ENCODE assay signal across 10 cellular contexts in the genomic region with DNA sequence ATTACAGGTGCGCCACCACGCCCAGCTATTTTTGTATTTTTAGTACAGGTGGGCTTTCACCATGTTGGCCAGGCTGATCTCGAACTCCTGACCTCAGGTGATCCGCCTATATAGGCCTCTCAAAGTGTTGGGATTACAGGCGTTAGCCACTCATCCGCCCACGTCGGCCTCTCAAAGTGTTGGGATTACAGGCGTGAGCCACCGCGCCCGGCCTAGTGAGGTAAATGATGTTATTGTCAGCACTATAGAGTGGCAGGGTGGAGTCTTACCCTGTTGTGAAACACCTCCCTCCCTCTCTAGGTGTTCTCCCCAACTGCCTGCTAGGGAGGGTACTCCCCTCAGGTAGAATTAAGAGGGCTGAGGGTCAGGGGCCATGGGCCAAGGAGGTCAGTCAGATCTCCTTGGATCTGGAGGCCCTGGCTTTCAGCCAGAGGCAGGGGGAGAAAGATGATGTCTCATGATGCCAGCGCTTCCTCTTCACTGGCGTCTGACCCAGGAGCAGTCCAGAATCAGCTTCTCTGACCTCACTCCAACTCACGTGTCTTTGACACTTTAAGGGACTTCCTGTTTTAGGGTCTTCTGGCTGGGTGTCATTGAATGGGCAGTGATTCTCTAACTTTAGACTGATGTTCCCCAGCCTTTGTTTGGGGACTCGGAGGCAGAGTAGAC. TPM values are rescaled to one million over a fixed set of nuclear protein-coding genes. Genes with fewer than 3 reads are reported as not detected.
A peak's percentile ranks its signal among the peaks of the same experiment; 100 is the strongest.
DNase-seq lines count a peak whose midpoint lies in the region; ATAC-seq, FAIRE-seq and TF ChIP-seq lines count a peak whose summit lies in the region.
"Had no signal": no experiment of that assay in that cellular context is flagged by ENCODE, and none has a peak within 500 bp of the region (broad histone marks: within the 10 kb centered on the region; RNA-seq: fewer than 3 reads in every experiment).

No MANE protein-coding gene starts in this region.

- H3K4me3 ChIP-seq in foreskin fibroblast (ENCODE audit: low read depth in 1 of 2, low read length in 2 of 2): peak overlapping the region in 1 of 2 donors; percentile 78
- H3K4me3 ChIP-seq: body of pancreas had no signal

- intact Hi-C loops in left cardiac atrium (cut with DNase I): no loop called here

- peaks cover 9% of the 10 kb centered on the region; the same call in 1 of the 2 replicates for H3K36me3 Mint-ChIP-seq in HFFc6 (ENCODE audit: low read depth)
- peaks cover 3% of the 10 kb centered on the region for H3K36me3 Mint-ChIP-seq in T-cell
- peaks cover 15 to 28% of the 10 kb centered on the region in 2 donors for H3K36me3 Mint-ChIP-seq in stimulated activated naive B cell treated with anti-CD40 and anti-IgM and Interleukin-4, amounts not matched to agents 10 μg/mL and 1 μg/mL and 100 μg/mL, for 72 hours

- H3K27ac Mint-ChIP-seq in HFFc6: peak overlapping the region; percentile 91; the same call in 1 of the 2 replicates
- no peak overlapping the region for H3K27ac Mint-ChIP-seq in T-cell
- peak overlapping the region; percentile 99 for H3K27ac Mint-ChIP-seq in stimulated activated naive B cell treated with anti-CD40 and anti-IgM and Interleukin-4, amounts not matched to agents 10 μg/mL and 1 μg/mL and 100 μg/mL, for 72 hours

- H3K4me3 Mint-ChIP-seq in HFFc6: peak overlapping the region; percentile 96
- peak overlapping the region; percentile 89 to 91 (median 89) for H3K4me3 Mint-ChIP-seq in T-cell
- peak overlapping the region; percentile 98 for H3K4me3 Mint-ChIP-seq in stimulated activated naive B cell treated with anti-CD40 and anti-IgM and Interleukin-4, amounts not matched to agents 10 μg/mL and 1 μg/mL and 100 μg/mL, for 72 hours

- POLR2A ChIA-PET in T-cell (lab: Charles Lee): interaction anchor here (0.6 to 0.8 kb wide), 2 partner anchors 17 to 67 kb away, joined by 4 to 6 read pairs; no protein-coding TSS in a partner anchor

- H3K27me3 Mint-ChIP-seq in HFFc6 (ENCODE audit: insufficient read depth): peaks cover 3% of the 10 kb centered on the region
- no peaks in the 10 kb centered on the region for H3K27me3 Mint-ChIP-seq in T-cell
- H3K27me3 Mint-ChIP-seq in stimulated activated naive B cell treated with anti-CD40 and anti-IgM and Interleukin-4, amounts not matched to agents 10 μg/mL and 1 μg/mL and 100 μg/mL, for 72 hours: peaks cover 3 to 4% of the 10 kb centered on the region in 2 donors

- ATAC-seq in T-cell (replicated peaks in 1 of 4) (no peak), left cardiac atrium (no peak)
- ATAC-seq in stimulated activated naive B cell treated with anti-CD40 and anti-IgM and Interleukin-4, amounts not matched to agents 10 μg/mL and 1 μg/mL and 100 μg/mL, for 72 hours (replicated peaks): no peak
- ATAC-seq: body of pancreas had no signal

- TF ChIP-seq CTCF in HFFc6 (IDR thresholded peaks at IDR 0.05): no peak
- TF ChIP-seq CTCF in foreskin fibroblast (IDR thresholded peaks at IDR 0.05; ENCODE audit: low read depth, low read length): no peak

- H3K9me3 Mint-ChIP-seq in HFFc6 (no peaks in the 10 kb centered on the region), T-cell (no peaks in the 10 kb centered on the region)
- no peaks in the 10 kb centered on the region for H3K9me3 Mint-ChIP-seq in stimulated activated naive B cell treated with anti-CD40 and anti-IgM and Interleukin-4, amounts not matched to agents 10 μg/mL and 1 μg/mL and 100 μg/mL, for 72 hours

- H3K4me1 Mint-ChIP-seq in HFFc6 (ENCODE audit: low read depth) (peaks cover 39% of the 10 kb centered on the region), T-cell (peaks cover 40 to 49% (median 43%) of the 10 kb centered on the region in 3 donors)
- peaks cover 26 to 48% of the 10 kb centered on the region in 2 donors for H3K4me1 Mint-ChIP-seq in stimulated activated naive B cell treated with anti-CD40 and anti-IgM and Interleukin-4, amounts not matched to agents 10 μg/mL and 1 μg/mL and 100 μg/mL, for 72 hours

- CTCF ChIA-PET in T-cell (lab: Charles Lee): interaction anchor here in 1 of 2 donors (0.9 to 1.4 kb wide), 2 partner anchors 18 to 750 kb away, joined by 3 to 4 read pairs; a partner anchor contains a TSS

- FAIRE-seq in frontal cortex (lab: Jason Lieb, UNC): no peak
- FAIRE-seq: islet of Langerhans had no signal

- DNase-seq in HFFc6 (no peak), T-cell (no peak), frontal cortex (ENCODE audit: low spot score in 2 of 2) (peak; percentile 12 to 29), AG20443 (ENCODE audit: low spot score) (no peak), left cardiac atrium (no peak), foreskin fibroblast (no peak)
- no peak for DNase-seq in stimulated activated naive B cell treated with anti-CD40 and anti-IgM and Interleukin-4, amounts not matched to agents 10 μg/mL and 1 μg/mL and 100 μg/mL, for 72 hours

RNA-seq across cellular contexts. Expression of a gene that starts 2.0 kb away (rescaled TPM):
- total RNA-seq in HFFc6 (2021; fragmentation: NEBNext Ultra II Directional; extraction: Animal tissue kit (Norgen Biotek cat#: 25700)): 10 to 100 TPM; 37.5 to 45.4 (median 41.5) TPM
- total RNA-seq in T-cell: 100 to 1,000 TPM in 2 of 5 donors, 10 to 100 TPM in 3; 83.8 to 105 (median 97.7) TPM
- 34.2 TPM for total RNA-seq in frontal cortex
- 10 to 100 TPM; 24.4 to 26.6 TPM for total RNA-seq in left cardiac atrium

RNA-seq across cellular contexts. Expression of a gene that starts 28.9 kb away (rescaled TPM):
- 10 to 100 TPM; 15.9 to 26.3 (median 23.0) TPM for total RNA-seq in HFFc6 (2021; fragmentation: NEBNext Ultra II Directional; extraction: Animal tissue kit (Norgen Biotek cat#: 25700))
- total RNA-seq in T-cell (100 to 1,000 TPM in 1 of 5 donors, 10 to 100 TPM in 4; 91.3 to 111 (median 93.6) TPM), frontal cortex (0.82 TPM), left cardiac atrium (1 to 10 TPM; 4.9 to 5.1 TPM)

RNA-seq across cellular contexts. Expression of a gene that starts 30.7 kb away (rescaled TPM):
- total RNA-seq in HFFc6 (2021; fragmentation: NEBNext Ultra II Directional; extraction: Animal tissue kit (Norgen Biotek cat#: 25700)): not detected
- total RNA-seq in T-cell (1 to 10 TPM in 1 of 5 donors, under 1 TPM in 1, not detected in 3; 0.63 to 1.4 TPM), frontal cortex (not detected), left cardiac atrium (not detected)
- total RNA-seq: RPMI7951 had no signal

RNA-seq across cellular contexts. Expression of a gene that starts 47.9 kb away (rescaled TPM):
- 10 to 100 TPM; 15.3 to 24.5 (median 18.4) TPM for total RNA-seq in HFFc6 (2021; fragmentation: NEBNext Ultra II Directional; extraction: Animal tissue kit (Norgen Biotek cat#: 25700))
- total RNA-seq in T-cell: 10 to 100 TPM in 3 of 5 donors, 1 to 10 TPM in 2; 3.1 to 11.3 (median 10.7) TPM
- 44.0 TPM for total RNA-seq in frontal cortex
- total RNA-seq in left cardiac atrium: 10 to 100 TPM; 17.3 to 17.5 TPM

RNA-seq across cellular contexts. Expression of a gene that starts 50.3 kb away (rescaled TPM):
- 100 to 1,000 TPM in 3 of 6 experiments, 10 to 100 TPM in 3; 88.3 to 104 (median 97.2) TPM for total RNA-seq in HFFc6 (2021; fragmentation: NEBNext Ultra II Directional; extraction: Animal tissue kit (Norgen Biotek cat#: 25700))
- total RNA-seq in T-cell: under 1 TPM in 3 of 5 donors, not detected in 2; 0.47 to 0.73 (median 0.62) TPM
- total RNA-seq in frontal cortex: 1.6 TPM
- 10 to 100 TPM; 20.9 to 44.6 TPM for total RNA-seq in left cardiac atrium

Comparison
In these comparisons a context has a peak if more than half of its experiments do, and no peak if none do; other contexts are left out.
1. DNase-seq: peak in frontal cortex (2 of 2); none in HFFc6 (single experiment), T-cell (0 of 34), stimulated activated naive B cell treated with anti-CD40 and anti-IgM and Interleukin-4, amounts not matched to agents 10 μg/mL and 1 μg/mL and 100 μg/mL, for 72 hours (single experiment), AG20443 (single experiment), left cardiac atrium (single experiment) and foreskin fibroblast (0 of 2).
2. H3K27ac Mint-ChIP-seq: peak in HFFc6 (single experiment) and stimulated activated naive B cell treated with anti-CD40 and anti-IgM and Interleukin-4, amounts not matched to agents 10 μg/mL and 1 μg/mL and 100 μg/mL, for 72 hours (single experiment); none in T-cell (0 of 2).
3. Peak in every context shown above with its lines, with median percentiles within 50 percentile points of each other: H3K4me3 Mint-ChIP-seq.